24 cellular contexts compared by ENCODE assay signal in the genomic region with DNA sequence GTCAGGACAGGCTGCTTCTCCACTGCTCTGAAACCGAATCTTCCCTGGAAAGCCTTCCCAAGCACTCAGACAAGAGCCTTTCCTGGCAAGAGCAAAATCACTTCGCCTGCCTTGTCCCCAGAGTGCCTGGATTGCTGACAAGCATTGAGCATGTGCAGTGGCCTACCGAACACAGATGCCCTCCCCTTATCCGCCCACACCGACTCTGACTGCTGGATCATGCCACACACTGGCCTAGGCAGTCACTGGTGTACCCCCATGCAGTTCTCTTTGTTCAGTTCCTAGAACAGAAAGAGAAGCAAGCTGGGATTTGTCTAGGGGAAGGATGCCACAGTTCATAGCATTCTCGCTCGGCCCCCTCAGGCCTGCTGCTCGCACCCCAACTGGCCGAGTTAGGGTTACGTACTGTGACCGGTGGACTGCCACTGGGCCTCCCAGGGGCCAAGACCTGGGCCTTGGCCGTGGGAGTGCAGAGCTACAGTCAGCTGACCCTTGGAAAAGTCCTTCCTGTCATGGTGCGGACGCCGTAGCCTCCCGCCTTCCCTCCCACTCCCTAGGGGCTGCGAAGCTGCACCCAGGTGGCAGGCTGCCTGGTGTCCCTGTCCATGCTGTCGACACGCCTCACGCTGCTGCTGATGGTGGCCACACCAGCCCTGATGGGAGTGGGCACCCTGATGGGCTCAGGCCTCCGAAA. TPM values are rescaled to one million over a fixed set of nuclear protein-coding genes. Genes with fewer than 3 reads are reported as not detected.
"Had no signal": no experiment of that assay in that cellular context is flagged by ENCODE, and none has a peak within 500 bp of the region (broad histone marks: within the 10 kb centered on the region; RNA-seq: fewer than 3 reads in every experiment).

No MANE protein-coding gene starts in this region.

- H3K4me1 Mint-ChIP-seq: naive B cell, neural crest cell had no signal

- DNase-seq: activated CD4-positive, alpha-beta T cell treated with anti-CD3 and anti-CD28 coated beads, Interleukin-2, amount 10 ng/mL, durations not matched to agents 7 days and 5 days; activated CD4-positive, CD25-positive, alpha-beta regulatory T cell treated with anti-CD3 and anti-CD28 coated beads, Interleukin-2, amount 50 U/mL, for 72 hours; activated CD8-positive, alpha-beta memory T cell treated with anti-CD3 and anti-CD28 coated beads, Interleukin-2, amount 10 ng/mL, durations not matched to agents 7 days and 5 days; activated CD8-positive, alpha-beta T cell treated with anti-CD3 and anti-CD28 coated beads for 36 hours; activated effector memory CD4-positive, alpha-beta T cell treated with anti-CD3 and anti-CD28 coated beads, Interleukin-2, amount 50 U/mL, for 16 hours; activated naive CD4-positive, alpha-beta T cell treated with anti-CD3 and anti-CD28 coated beads, Interleukin-2, amount 10 ng/mL, durations not matched to agents 7 days and 5 days; activated naive CD8-positive, alpha-beta T cell treated with anti-CD3 and anti-CD28 coated beads, Interleukin-2, amount 50 U/mL, for 24 hours; activated T-cell treated with anti-CD3 and anti-CD28 coated beads for 4 hours; effector CD4-positive, alpha-beta T cell; erythroblast; foreskin fibroblast; islet precursor cell; naive B cell; stimulated activated naive B cell treated with anti-CD40 and anti-IgM and Interleukin-4, amounts not matched to agents 10 μg/mL and 1 μg/mL and 100 μg/mL, for 72 hours; T-cell; testis; WERI-Rb-1 had no signal

- H3K27me3 Mint-ChIP-seq: activated CD4-positive, alpha-beta T cell treated with anti-CD3 and anti-CD28 coated beads, Interleukin-2, amount 10 ng/mL, durations not matched to agents 7 days and 5 days; activated CD8-positive, alpha-beta memory T cell treated with anti-CD3 and anti-CD28 coated beads, Interleukin-2, amount 10 ng/mL, durations not matched to agents 7 days and 5 days; activated CD8-positive, alpha-beta T cell treated with anti-CD3 and anti-CD28 coated beads for 36 hours; activated naive CD4-positive, alpha-beta T cell treated with anti-CD3 and anti-CD28 coated beads, Interleukin-2, amount 10 ng/mL, durations not matched to agents 7 days and 5 days; activated naive CD8-positive, alpha-beta T cell treated with anti-CD3 and anti-CD28 coated beads, Interleukin-2, amount 50 U/mL, for 24 hours; naive B cell; stimulated activated naive B cell treated with anti-CD40 and anti-IgM and Interleukin-4, amounts not matched to agents 10 μg/mL and 1 μg/mL and 100 μg/mL, for 72 hours; T-cell; type B pancreatic cell had no signal

- H3K9me3 Mint-ChIP-seq: activated CD4-positive, alpha-beta T cell treated with anti-CD3 and anti-CD28 coated beads, Interleukin-2, amount 10 ng/mL, durations not matched to agents 7 days and 5 days; activated CD8-positive, alpha-beta T cell treated with anti-CD3 and anti-CD28 coated beads for 36 hours; activated naive CD4-positive, alpha-beta T cell treated with anti-CD3 and anti-CD28 coated beads, Interleukin-2, amount 10 ng/mL, durations not matched to agents 7 days and 5 days; activated naive CD8-positive, alpha-beta T cell treated with anti-CD3 and anti-CD28 coated beads, Interleukin-2, amount 50 U/mL, for 24 hours; naive B cell; neural crest cell; stimulated activated naive B cell treated with anti-CD40 and anti-IgM and Interleukin-4, amounts not matched to agents 10 μg/mL and 1 μg/mL and 100 μg/mL, for 72 hours; T-cell; type B pancreatic cell had no signal

- H3K4me3 Mint-ChIP-seq: activated CD4-positive, alpha-beta T cell treated with anti-CD3 and anti-CD28 coated beads, Interleukin-2, amount 10 ng/mL, durations not matched to agents 7 days and 5 days; activated CD8-positive, alpha-beta memory T cell treated with anti-CD3 and anti-CD28 coated beads, Interleukin-2, amount 10 ng/mL, durations not matched to agents 7 days and 5 days; activated CD8-positive, alpha-beta T cell treated with anti-CD3 and anti-CD28 coated beads for 36 hours; activated naive CD4-positive, alpha-beta T cell treated with anti-CD3 and anti-CD28 coated beads, Interleukin-2, amount 10 ng/mL, durations not matched to agents 7 days and 5 days; activated naive CD8-positive, alpha-beta T cell treated with anti-CD3 and anti-CD28 coated beads, Interleukin-2, amount 50 U/mL, for 24 hours; naive B cell; neural crest cell; stimulated activated naive B cell treated with anti-CD40 and anti-IgM and Interleukin-4, amounts not matched to agents 10 μg/mL and 1 μg/mL and 100 μg/mL, for 72 hours; T-cell; type B pancreatic cell had no signal

- H3K27ac ChIP-seq: testis, WERI-Rb-1 had no signal

- ATAC-seq: activated CD8-positive, alpha-beta memory T cell treated with anti-CD3 and anti-CD28 coated beads, Interleukin-2, amount 10 ng/mL, durations not matched to agents 7 days and 5 days; activated CD8-positive, alpha-beta T cell treated with anti-CD3 and anti-CD28 coated beads for 36 hours; activated naive CD8-positive, alpha-beta T cell treated with anti-CD3 and anti-CD28 coated beads, Interleukin-2, amount 50 U/mL, for 24 hours; stimulated activated naive B cell treated with anti-CD40 and anti-IgM and Interleukin-4, amounts not matched to agents 10 μg/mL and 1 μg/mL and 100 μg/mL, for 72 hours; T-cell had no signal

- H3K9me3 ChIP-seq: testis had no signal

- H3K27me3 ChIP-seq: testis had no signal

- FAIRE-seq: endometrium, TTC549 had no signal

- H3K4me3 ChIP-seq: lung, testis had no signal

- H3K27ac Mint-ChIP-seq: activated CD4-positive, alpha-beta T cell treated with anti-CD3 and anti-CD28 coated beads, Interleukin-2, amount 10 ng/mL, durations not matched to agents 7 days and 5 days; activated CD8-positive, alpha-beta memory T cell treated with anti-CD3 and anti-CD28 coated beads, Interleukin-2, amount 10 ng/mL, durations not matched to agents 7 days and 5 days; activated CD8-positive, alpha-beta T cell treated with anti-CD3 and anti-CD28 coated beads for 36 hours; activated naive CD4-positive, alpha-beta T cell treated with anti-CD3 and anti-CD28 coated beads, Interleukin-2, amount 10 ng/mL, durations not matched to agents 7 days and 5 days; activated naive CD8-positive, alpha-beta T cell treated with anti-CD3 and anti-CD28 coated beads, Interleukin-2, amount 50 U/mL, for 24 hours; stimulated activated naive B cell treated with anti-CD40 and anti-IgM and Interleukin-4, amounts not matched to agents 10 μg/mL and 1 μg/mL and 100 μg/mL, for 72 hours; T-cell; type B pancreatic cell had no signal

- H3K36me3 Mint-ChIP-seq: activated CD8-positive, alpha-beta memory T cell treated with anti-CD3 and anti-CD28 coated beads, Interleukin-2, amount 10 ng/mL, durations not matched to agents 7 days and 5 days; naive B cell; type B pancreatic cell had no signal

RNA-seq across cellular contexts. Expression of gene ATG9B, which starts 10.9 kb away (rescaled TPM):
- total RNA-seq: mesenteric fat pad, posterior vena cava had no signal
